Comparison of ENCODE assay signal across 8 cellular contexts in genomic region chr1:85612704-85613361, GRCh38. TPM values are rescaled to one million over a fixed set of nuclear protein-coding genes. Genes with fewer than 3 reads are reported as not detected.
DNase-seq lines count a peak whose midpoint lies in the region; ATAC-seq and TF ChIP-seq lines count a peak whose summit lies in the region.

No MANE protein-coding gene starts in this region.

- H3K27me3 Mint-ChIP-seq in activated T-helper 1 cell treated with anti-CD3 and anti-CD28 coated beads, Interleukin-12 subunit alpha, Interleukin-12 subunit beta, Interleukin-2, Interleukin-4 antibody, amounts not matched to agents 30 ng/mL and 10 ng/mL and 1 ng/mL, durations not matched to agents 14 hours and 24 hours and 36 hours (ENCODE audit: insufficient read depth), result no peaks in the 10 kb centered on the region

- ATAC-seq in GM21786 (IDR thresholded peaks at IDR 0.05; ENCODE audit: unreplicated experiment) (peak; percentile 38), Right ventricle myocardium superior (ENCODE audit: poor library complexity) (peak; percentile 79), GM21576 (IDR thresholded peaks at IDR 0.05; ENCODE audit: unreplicated experiment) (no peak)

- no peaks in the 10 kb centered on the region for H3K4me1 Mint-ChIP-seq in activated T-helper 1 cell treated with anti-CD3 and anti-CD28 coated beads, Interleukin-12 subunit alpha, Interleukin-12 subunit beta, Interleukin-2, Interleukin-4 antibody, amounts not matched to agents 30 ng/mL and 10 ng/mL and 1 ng/mL, durations not matched to agents 14 hours and 24 hours and 36 hours (ENCODE audit: low read depth)

- intact Hi-C loops in Right ventricle myocardium superior (cut with DNase I), result no loop called here
- intact Hi-C loops in activated T-helper 1 cell treated with anti-CD3 and anti-CD28 coated beads, Interleukin-12 subunit alpha, Interleukin-12 subunit beta, Interleukin-2, Interleukin-4 antibody, amounts not matched to agents 30 ng/mL and 10 ng/mL and 1 ng/mL, durations not matched to agents 14 hours and 24 hours and 36 hours (cut with micrococcal nuclease), result no loop called here

- no peaks in the 10 kb centered on the region for H3K9me3 Mint-ChIP-seq in activated T-helper 1 cell treated with anti-CD3 and anti-CD28 coated beads, Interleukin-12 subunit alpha, Interleukin-12 subunit beta, Interleukin-2, Interleukin-4 antibody, amounts not matched to agents 30 ng/mL and 10 ng/mL and 1 ng/mL, durations not matched to agents 14 hours and 24 hours and 36 hours

- no peaks in the 10 kb centered on the region for H3K36me3 Mint-ChIP-seq in activated T-helper 1 cell treated with anti-CD3 and anti-CD28 coated beads, Interleukin-12 subunit alpha, Interleukin-12 subunit beta, Interleukin-2, Interleukin-4 antibody, amounts not matched to agents 30 ng/mL and 10 ng/mL and 1 ng/mL, durations not matched to agents 14 hours and 24 hours and 36 hours (ENCODE audit: low read depth)

- H3K27ac ChIP-seq in RWPE1, result peak overlapping the region; percentile 56; the same call in 1 of the 2 replicates

- H3K27ac Mint-ChIP-seq in activated T-helper 1 cell treated with anti-CD3 and anti-CD28 coated beads, Interleukin-12 subunit alpha, Interleukin-12 subunit beta, Interleukin-2, Interleukin-4 antibody, amounts not matched to agents 30 ng/mL and 10 ng/mL and 1 ng/mL, durations not matched to agents 14 hours and 24 hours and 36 hours, result no peak overlapping the region

- CTCF ChIA-PET in RWPE1 (lab: Yijun Ruan, JAX), result no interaction called here

- DNase-seq in RWPE1 (ENCODE audit: low spot score) (peak; percentile 39), Right ventricle myocardium superior (no peak), stromal cell of bone marrow (ENCODE audit: low read depth) (peak; percentile 73), NCI-H128 (lab: John Stamatoyannopoulos, UW; ENCODE audit: unreplicated experiment) (no peak)
- DNase-seq in activated T-helper 1 cell treated with anti-CD3 and anti-CD28 coated beads, Interleukin-12 subunit alpha, Interleukin-12 subunit beta, Interleukin-2, Interleukin-4 antibody, amounts not matched to agents 30 ng/mL and 10 ng/mL and 1 ng/mL, durations not matched to agents 14 hours and 24 hours and 36 hours (ENCODE audit: low spot score), result no peak
- no peak for DNase-seq in activated CD8-positive, alpha-beta memory T cell treated with anti-CD3 and anti-CD28 coated beads, Interleukin-2, amount 50 U/mL, for 4 hours

- TF ChIP-seq CTCF in RWPE1 (conservative IDR thresholded peaks at IDR 0.05; ENCODE audit: low read depth), result no peak

- POLR2A ChIA-PET in RWPE1 (lab: Yijun Ruan, JAX; ENCODE audit: low non-redundant PET), result no interaction called here

- no peak overlapping the region for H3K4me3 Mint-ChIP-seq in activated T-helper 1 cell treated with anti-CD3 and anti-CD28 coated beads, Interleukin-12 subunit alpha, Interleukin-12 subunit beta, Interleukin-2, Interleukin-4 antibody, amounts not matched to agents 30 ng/mL and 10 ng/mL and 1 ng/mL, durations not matched to agents 14 hours and 24 hours and 36 hours

RNA-seq across cellular contexts. Expression of gene CCN1, which starts 32.3 kb away (rescaled TPM):
- total RNA-seq in Right ventricle myocardium superior, result 29.4 TPM
- 0.27 and 0.36 TPM in 2 replicates for total RNA-seq in activated T-helper 1 cell treated with anti-CD3 and anti-CD28 coated beads, Interleukin-12 subunit alpha, Interleukin-12 subunit beta, Interleukin-2, Interleukin-4 antibody, amounts not matched to agents 30 ng/mL and 10 ng/mL and 1 ng/mL, durations not matched to agents 14 hours and 24 hours and 36 hours

Comparison
In these comparisons a context has a peak if more than half of its experiments do, and no peak if none do; other contexts are left out.
1. DNase-seq: peak in RWPE1 (single experiment) and stromal cell of bone marrow (single experiment); none in Right ventricle myocardium superior (single experiment), activated T-helper 1 cell treated with anti-CD3 and anti-CD28 coated beads, Interleukin-12 subunit alpha, Interleukin-12 subunit beta, Interleukin-2, Interleukin-4 antibody, amounts not matched to agents 30 ng/mL and 10 ng/mL and 1 ng/mL, durations not matched to agents 14 hours and 24 hours and 36 hours (single experiment), NCI-H128 (single experiment) and activated CD8-positive, alpha-beta memory T cell treated with anti-CD3 and anti-CD28 coated beads, Interleukin-2, amount 50 U/mL, for 4 hours (single experiment).
2. RNA of gene CCN1, which starts 32.3 kb away (total RNA-seq): 29.4 TPM in Right ventricle myocardium superior (single experiment); 0.27 to 0.36 TPM in activated T-helper 1 cell treated with anti-CD3 and anti-CD28 coated beads, Interleukin-12 subunit alpha, Interleukin-12 subunit beta, Interleukin-2, Interleukin-4 antibody, amounts not matched to agents 30 ng/mL and 10 ng/mL and 1 ng/mL, durations not matched to agents 14 hours and 24 hours and 36 hours; every median in the first group is over 10 times any median in the second.